ENCODE assay signal across 15 cellular contexts in genomic region chr16:86827521-86827920, GRCh38.
DNase-seq lines count a peak whose midpoint lies in the region; ATAC-seq and TF ChIP-seq lines count a peak whose summit lies in the region.
"Had no signal": no experiment of that assay in that cellular context is flagged by ENCODE, and none has a peak within 500 bp of the region (broad histone marks: within the 10 kb centered on the region; RNA-seq: fewer than 3 reads in every experiment).

No MANE protein-coding gene starts in this region.

- H3K36me3 Mint-ChIP-seq in GM23338 (ENCODE audit: low read depth) (peaks cover 3% of the 10 kb centered on the region; the same call in 2 of the 3 replicates), nephron progenitor cell (ENCODE audit: low read depth) (peaks cover 15% of the 10 kb centered on the region)

- H3K9me3 ChIP-seq in AG04450 (ENCODE audit: control insufficient read depth, insufficient read depth, low read length), result no peaks in the 10 kb centered on the region
- H3K9me3 ChIP-seq: BE2C had no signal

- CTCF ChIA-PET in AG04450 (lab: Charles Lee), result no interaction called here

- DNase-seq in AG04450 (ENCODE audit: low read depth, low spot score) (no peak), GM23338 (ENCODE audit: low spot score) (no peak), RPMI7951 (ENCODE audit: low read depth) (peak; percentile 23), nephron progenitor cell (no peak), NCI-H446 treated with DMSO at 0.1 percent for 48 hours (lab: John Stamatoyannopoulos, UW) (no peak), kidney tubule cell (ENCODE audit: low spot score) (no peak)
- DNase-seq: ACHN, BE2C, NCI-H1092 treated with DMSO at 0.1 percent for 48 hours, NCI-H187, NCI-H2171, NCI-H510A treated with DMSO at 0.1 percent for 48 hours had no signal

- no peak overlapping the region for H3K4me3 Mint-ChIP-seq in GM23338
- peak overlapping the region; percentile 12 for H3K4me3 Mint-ChIP-seq in nephron progenitor cell
- H3K4me3 Mint-ChIP-seq: T-helper 1 cell treated with Interleukin-12 subunit alpha and Interleukin-12 subunit beta and Interleukin-4 antibody, amounts not matched to agents 30 μg/mL and 1 μg/mL, for 36 hours had no signal

- ATAC-seq in GM23338, result no peak; the same call in 2 of the 3 replicates
- ATAC-seq in GM19324 (IDR thresholded peaks at IDR 0.05; ENCODE audit: low FRiP score, unreplicated experiment), result no peak
- ATAC-seq: Right ventricle myocardium inferior had no signal

- no peak for TF ChIP-seq CTCF in AG04450 (IDR thresholded peaks at IDR 0.05; ENCODE audit: low read depth, low read length)
- no peak for TF ChIP-seq CTCF in GM23338 (conservative IDR thresholded peaks at IDR 0.05; ENCODE audit: low read depth in 2 of 2)
- no peak for TF ChIP-seq CTCF in nephron progenitor cell (IDR thresholded peaks at IDR 0.05)

- H3K27me3 Mint-ChIP-seq in GM23338 (ENCODE audit: insufficient read depth, low read depth, poor library complexity) (peaks cover 10% of the 10 kb centered on the region), nephron progenitor cell (ENCODE audit: low read depth, poor library complexity) (peaks cover 32% of the 10 kb centered on the region)

- no peaks in the 10 kb centered on the region for H4K20me1 ChIP-seq in GM23338 (replicated peaks; ENCODE audit: insufficient read depth)

- no peaks in the 10 kb centered on the region for H3K79me2 ChIP-seq in GM23338 (replicated peaks; ENCODE audit: insufficient read depth)

- H3K27me3 ChIP-seq in AG04450 (ENCODE audit: control insufficient read depth, insufficient read depth, low read length), result no peaks in the 10 kb centered on the region
- no peaks in the 10 kb centered on the region for H3K27me3 ChIP-seq in GM23338 (ENCODE audit: insufficient read depth)

- H3K4me2 ChIP-seq in GM23338, result peak overlapping the region; percentile 62

- H3K4me1 Mint-ChIP-seq in GM23338 (peaks cover 26% of the 10 kb centered on the region), nephron progenitor cell (peaks cover 64% of the 10 kb centered on the region)

- H3K4me1 ChIP-seq in GM23338 (ENCODE audit: insufficient read depth), result peaks cover 19% of the 10 kb centered on the region
- H3K4me1 ChIP-seq: BE2C had no signal

- POLR2A ChIA-PET in AG04450 (lab: Yijun Ruan, JAX), result no interaction called here

- no peaks in the 10 kb centered on the region for H3K36me3 ChIP-seq in GM23338 (ENCODE audit: insufficient read depth)
- H3K36me3 ChIP-seq: BE2C had no signal

- no peak overlapping the region for H3K27ac Mint-ChIP-seq in GM23338
- H3K27ac Mint-ChIP-seq in nephron progenitor cell, result no peak overlapping the region
- H3K27ac Mint-ChIP-seq: T-helper 1 cell treated with Interleukin-12 subunit alpha and Interleukin-12 subunit beta and Interleukin-4 antibody, amounts not matched to agents 30 μg/mL and 1 μg/mL, for 36 hours had no signal

- peak overlapping the region; percentile 56 for H2AFZ ChIP-seq in GM23338

- H3F3A ChIP-seq in GM23338 (replicated peaks; ENCODE audit: low read depth), result no peaks in the 10 kb centered on the region

- peaks cover 9% of the 10 kb centered on the region; the same call in 2 of the 3 replicates for H3K9me3 Mint-ChIP-seq in GM23338
- H3K9me3 Mint-ChIP-seq in nephron progenitor cell, result peaks cover 25% of the 10 kb centered on the region
- H3K9me3 Mint-ChIP-seq: T-helper 1 cell treated with Interleukin-12 subunit alpha and Interleukin-12 subunit beta and Interleukin-4 antibody, amounts not matched to agents 30 μg/mL and 1 μg/mL, for 36 hours had no signal

- H3K4me3 ChIP-seq in AG04450 (ENCODE audit: low read depth, low read length), result no peak overlapping the region
- H3K4me3 ChIP-seq in GM23338, result no peak overlapping the region

- H3K27ac ChIP-seq in AG04450 (ENCODE audit: low read depth, low read length) (peak overlapping the region; percentile 21), GM23338 (ENCODE audit: low read depth) (no peak overlapping the region; the same call in 1 of the 2 replicates)

- H3K9me2 ChIP-seq in GM23338 (ENCODE audit: insufficient read depth), result no peaks in the 10 kb centered on the region

TF ChIP-seq in GM23338, 12 proteins besides CTCF, POLR2A, EP300 and RAD21 (continues in another document):
- TF ChIP-seq STAT1 (IDR thresholded peaks at IDR 0.05; ENCODE audit: unreplicated experiment), result no peak
- no peak for TF ChIP-seq JUNB (IDR thresholded peaks at IDR 0.05; ENCODE audit: unreplicated experiment)
- TF ChIP-seq EZH2phosphoT487 (IDR thresholded peaks at IDR 0.05; ENCODE audit: unreplicated experiment), result no peak
- no peak for TF ChIP-seq ETS1 (IDR thresholded peaks at IDR 0.05)
- no peak for TF ChIP-seq CREB1 (CRISPR knock-in tag; IDR thresholded peaks at IDR 0.05; ENCODE audit: low read depth)
- TF ChIP-seq ZNF462 (CRISPR knock-in tag; IDR thresholded peaks at IDR 0.05), result no peak
- no peak for TF ChIP-seq POLR2AphosphoS5 (IDR thresholded peaks at IDR 0.05; ENCODE audit: low read depth)
- TF ChIP-seq EZH2 (IDR thresholded peaks at IDR 0.05; ENCODE audit: low read depth, unreplicated experiment), result no peak
